In genomic region chr20:51300104-51300503, GRCh38 we compare ENCODE assay signal across 22 cellular contexts.
"Had no signal": no experiment of that assay in that cellular context is flagged by ENCODE, and none has a peak within 500 bp of the region (broad histone marks: within the 10 kb centered on the region; RNA-seq: fewer than 3 reads in every experiment).

No MANE protein-coding gene starts in this region.

- DNase-seq: IMR-90, Kasumi-1, MM.1S, NCI-H1092 treated with DMSO at 0.1 percent for 48 hours, NCI-H1436, NCI-H187, NCI-H2029, NCI-H2081 treated with DMSO at 0.1 percent for 48 hours, NCI-H2171, NCI-H226, NCI-H446, NCI-H510A, NCI-H524 treated with DMSO at 0.1 percent for 48 hours, NCI-H69, NCI-H774, Right ventricle myocardium superior, RPMI8226, SIG-M5 had no signal

- H3K9me3 ChIP-seq: SJSA1 had no signal

- H3K27ac ChIP-seq: HL-60, KMS-11, SJSA1, SK-N-MC had no signal

- H3K36me3 ChIP-seq: SJSA1 had no signal

- H3K27me3 ChIP-seq: SJSA1 had no signal

- H3K4me1 ChIP-seq: SJSA1 had no signal

- H3K4me3 ChIP-seq: SJSA1, SK-N-MC had no signal

- H3K9ac ChIP-seq: KMS-11 had no signal
